ENCODE assay signal across 19 cellular contexts in genomic region chr18:55289048-55289447, GRCh38.
A peak's percentile ranks its signal among the peaks of the same experiment; 100 is the strongest.
DNase-seq lines count a peak whose midpoint lies in the region; ATAC-seq, FAIRE-seq and TF ChIP-seq lines count a peak whose summit lies in the region.
"Had no signal": no experiment of that assay in that cellular context is flagged by ENCODE, and none has a peak within 500 bp of the region (broad histone marks: within the 10 kb centered on the region; RNA-seq: fewer than 3 reads in every experiment).

No MANE protein-coding gene starts in this region.

- H3K79me2 ChIP-seq in GM23338 (replicated peaks; ENCODE audit: insufficient read depth) (peaks cover 27% of the 10 kb centered on the region), HepG2 (ENCODE audit: insufficient read depth, low read length) (no peaks in the 10 kb centered on the region)

- H3K27me3 Mint-ChIP-seq in GM23338 (ENCODE audit: insufficient read depth, low read depth, poor library complexity) (peaks cover 4% of the 10 kb centered on the region), activated B cell treated with CpG ODN at 0.5 μM for 24 hours (no peaks in the 10 kb centered on the region)
- H3K27me3 Mint-ChIP-seq in stimulated activated naive B cell treated with anti-CD40 and anti-IgM and Interleukin-4, amounts not matched to agents 10 μg/mL and 1 μg/mL and 100 μg/mL, for 72 hours, result no peaks in the 10 kb centered on the region

- TF ChIP-seq EP300 in HepG2 (IDR thresholded peaks at IDR 0.05; ENCODE audit: low read depth in 2 of 2, low read length in 2 of 2), result no peak
- no peak for TF ChIP-seq EP300 in HepG2 (CRISPR knock-in tag; IDR thresholded peaks at IDR 0.05; ENCODE audit: borderline replicate concordance)

- H3K9me2 ChIP-seq in GM23338 (ENCODE audit: insufficient read depth), result no peaks in the 10 kb centered on the region

- no peaks in the 10 kb centered on the region for H3F3A ChIP-seq in GM23338 (replicated peaks; ENCODE audit: low read depth)

- 2% methylated on average over 3 of the region's 3 CpGs for WGBS in HepG2 (ENCODE audit: low lambda C conversion rate)

- no peaks in the 10 kb centered on the region for H3K9me3 ChIP-seq in HepG2 (ENCODE audit: low read length)
- H3K9me3 ChIP-seq: MG63 had no signal

- intact Hi-C loops in activated B cell treated with CpG ODN at 0.5 μM for 24 hours (cut with micrococcal nuclease), result no loop called here
- intact Hi-C loops in HepG2 (cut with micrococcal nuclease; ENCODE audit: unreplicated experiment), result no loop called here

- no peak for TF ChIP-seq POLR2A in HepG2 (IDR thresholded peaks at IDR 0.05; ENCODE audit: insufficient read depth in 1 of 2, low read depth in 2 of 2, low read length in 2 of 2)

- POLR2A ChIA-PET in activated B cell treated with CpG ODN at 0.5 μM for 24 hours (lab: Charles Lee), result no interaction called here
- POLR2A ChIA-PET in HepG2 (lab: Yijun Ruan, JAX), result no interaction called here

- no peaks in the 10 kb centered on the region for H3K9me3 Mint-ChIP-seq in GM23338
- H3K9me3 Mint-ChIP-seq in activated B cell treated with CpG ODN at 0.5 μM for 24 hours, result no peaks in the 10 kb centered on the region
- H3K9me3 Mint-ChIP-seq in stimulated activated naive B cell treated with anti-CD40 and anti-IgM and Interleukin-4, amounts not matched to agents 10 μg/mL and 1 μg/mL and 100 μg/mL, for 72 hours, result peaks cover 4% of the 10 kb centered on the region in 2 donors

- H3K4me3 Mint-ChIP-seq in GM23338 (no peak overlapping the region), activated B cell treated with CpG ODN at 0.5 μM for 24 hours (no peak overlapping the region)
- H3K4me3 Mint-ChIP-seq in stimulated activated naive B cell treated with anti-CD40 and anti-IgM and Interleukin-4, amounts not matched to agents 10 μg/mL and 1 μg/mL and 100 μg/mL, for 72 hours, result no peak overlapping the region

- ATAC-seq in GM23338 (no peak), activated B cell treated with CpG ODN at 0.5 μM for 24 hours (ENCODE audit: low read depth) (no peak), GM18909 (IDR thresholded peaks at IDR 0.05; ENCODE audit: poor library complexity, unreplicated experiment) (no peak), HepG2 (no peak)
- ATAC-seq in stimulated activated naive B cell treated with anti-CD40 and anti-IgM and Interleukin-4, amounts not matched to agents 10 μg/mL and 1 μg/mL and 100 μg/mL, for 72 hours (replicated peaks), result no peak

- H3K4me1 ChIP-seq in GM23338 (ENCODE audit: insufficient read depth) (peaks cover 20% of the 10 kb centered on the region), HepG2 (ENCODE audit: insufficient read depth, low read length) (no peaks in the 10 kb centered on the region)

- H3K4me3 ChIP-seq in GM23338 (no peak overlapping the region), HepG2 (replicated peaks in 1 of 3; ENCODE audit: insufficient read depth in 1 of 3, low read depth in 2 of 3, low read length in 3 of 3) (no peak overlapping the region)
- H3K4me3 ChIP-seq: MG63 had no signal

- in situ Hi-C loops in HepG2 (cut with HindIII; ENCODE audit: extremely low pct_ligation_motif_present, low pct_unique_long_range_greater_than_20kb), result no loop called here

- H3K27ac ChIP-seq in GM23338 (ENCODE audit: low read depth), result no peak overlapping the region
- H3K27ac ChIP-seq in HepG2 (ENCODE audit: extremely low read length, insufficient read depth, low read length), result no peak overlapping the region
- H3K27ac ChIP-seq: C4-2B had no signal

- H3K27me3 ChIP-seq in GM23338 (ENCODE audit: insufficient read depth) (no peaks in the 10 kb centered on the region), HepG2 (ENCODE audit: control insufficient read depth in 1 of 2, insufficient read depth in 2 of 2, low read length in 2 of 2) (no peaks in the 10 kb centered on the region)
- H3K27me3 ChIP-seq: MG63 had no signal

- DNase-seq in GM23338 (ENCODE audit: low spot score) (no peak), NCI-H1105 treated with DMSO at 0.1 percent for 48 hours (lab: John Stamatoyannopoulos, UW) (peak; percentile 92), activated B cell treated with CpG ODN at 0.5 μM for 24 hours (no peak), HepG2 (ENCODE audit: low spot score) (no peak)
- no peak for DNase-seq in stimulated activated naive B cell treated with anti-CD40 and anti-IgM and Interleukin-4, amounts not matched to agents 10 μg/mL and 1 μg/mL and 100 μg/mL, for 72 hours
- no peak for DNase-seq in stimulated activated CD4-positive, alpha-beta T cell treated with anti-CD3 and anti-CD28 coated beads, Interleukin-4, amount 100 ng/mL, for 1 hour
- DNase-seq: ACHN, IMR-90, Kasumi-1, MG63, NCI-H187, NCI-H2171 treated with DMSO at 0.1 percent for 48 hours, NCI-H748 treated with DMSO at 0.1 percent for 48 hours, OCI-M1, Right ventricle myocardium superior, SW 1271, T-helper 2 cell had no signal

- H2AFZ ChIP-seq in GM23338 (no peak overlapping the region), HepG2 (ENCODE audit: low read length) (no peak overlapping the region)

- H3K4me1 Mint-ChIP-seq in GM23338 (peaks cover 37% of the 10 kb centered on the region), activated B cell treated with CpG ODN at 0.5 μM for 24 hours (peaks cover 80% of the 10 kb centered on the region)
- H3K4me1 Mint-ChIP-seq in stimulated activated naive B cell treated with anti-CD40 and anti-IgM and Interleukin-4, amounts not matched to agents 10 μg/mL and 1 μg/mL and 100 μg/mL, for 72 hours, result peaks cover 46 to 75% of the 10 kb centered on the region in 2 donors

- TF ChIP-seq RAD21 in HepG2 (CRISPR knock-in tag; IDR thresholded peaks at IDR 0.05), result no peak

- H3K4me2 ChIP-seq in GM23338, result no peak overlapping the region
- H3K4me2 ChIP-seq in HepG2 (ENCODE audit: low read depth, low read length), result no peak overlapping the region

- CTCF ChIA-PET in activated B cell treated with CpG ODN at 0.5 μM for 24 hours (lab: Charles Lee), result interaction anchor here (1.4 kb wide), 1 partner anchor 21 kb away, joined by 5 read pairs; no protein-coding TSS in a partner anchor
- CTCF ChIA-PET in HepG2 (lab: Yijun Ruan, JAX; ENCODE audit: low intra/inter-chr PET ratio, low total read pairs), result no interaction called here

- TF ChIP-seq CTCF in GM23338 (conservative IDR thresholded peaks at IDR 0.05; ENCODE audit: low read depth in 2 of 2), result no peak
- TF ChIP-seq CTCF in activated B cell treated with CpG ODN at 0.5 μM for 24 hours (IDR thresholded peaks at IDR 0.05), result no peak
- TF ChIP-seq CTCF in HepG2 (CRISPR knock-in tag; IDR thresholded peaks at IDR 0.05), result no peak

- FAIRE-seq in HepG2 (lab: Jason Lieb, UNC), result no peak

- H3K36me3 Mint-ChIP-seq in GM23338 (ENCODE audit: low read depth) (no peaks in the 10 kb centered on the region), activated B cell treated with CpG ODN at 0.5 μM for 24 hours (ENCODE audit: low read depth) (peaks cover 37% of the 10 kb centered on the region)
- peaks cover 32 to 51% of the 10 kb centered on the region in 2 donors for H3K36me3 Mint-ChIP-seq in stimulated activated naive B cell treated with anti-CD40 and anti-IgM and Interleukin-4, amounts not matched to agents 10 μg/mL and 1 μg/mL and 100 μg/mL, for 72 hours

- no peaks in the 10 kb centered on the region for H3K36me3 ChIP-seq in GM23338 (ENCODE audit: insufficient read depth)
- no peaks in the 10 kb centered on the region for H3K36me3 ChIP-seq in HepG2 (replicated peaks in 1 of 2; ENCODE audit: control insufficient read depth in 1 of 2, insufficient read depth in 2 of 2, low read length in 2 of 2)
- H3K36me3 ChIP-seq: MG63 had no signal

- H4K20me1 ChIP-seq in GM23338 (replicated peaks; ENCODE audit: insufficient read depth) (no peaks in the 10 kb centered on the region), HepG2 (ENCODE audit: insufficient read depth, low read length) (no peaks in the 10 kb centered on the region)

- H3K9ac ChIP-seq in HepG2 (ENCODE audit: insufficient read depth, low read depth, low read length), result no peak overlapping the region

- no TSS peak for BruUV-seq in HepG2 (replicated peaks; lab: Mats Ljungman, UMichigan)

- peak overlapping the region; percentile 34; the same call in 1 of the 2 replicates for H3K27ac Mint-ChIP-seq in GM23338
- H3K27ac Mint-ChIP-seq in activated B cell treated with CpG ODN at 0.5 μM for 24 hours, result peak overlapping the region; percentile 50
- H3K27ac Mint-ChIP-seq in stimulated activated naive B cell treated with anti-CD40 and anti-IgM and Interleukin-4, amounts not matched to agents 10 μg/mL and 1 μg/mL and 100 μg/mL, for 72 hours, result peak overlapping the region; percentile 4

TF ChIP-seq in GM23338, 12 proteins besides CTCF, POLR2A, EP300 and RAD21:
- no peak for TF ChIP-seq NANOG (IDR thresholded peaks at IDR 0.05; ENCODE audit: borderline replicate concordance)
- TF ChIP-seq EZH2phosphoT487 (IDR thresholded peaks at IDR 0.05; ENCODE audit: unreplicated experiment), result no peak
